24 cellular contexts compared by ENCODE assay signal in genomic region chr14:96376093-96376492, GRCh38.
"Had no signal": no experiment of that assay in that cellular context is flagged by ENCODE, and none has a peak within 500 bp of the region (broad histone marks: within the 10 kb centered on the region; RNA-seq: fewer than 3 reads in every experiment).

No MANE protein-coding gene starts in this region.

- H3K9me3 Mint-ChIP-seq: nephron progenitor cell; stimulated activated naive B cell treated with anti-CD40 and anti-IgM and Interleukin-4, amounts not matched to agents 10 μg/mL and 1 μg/mL and 100 μg/mL, for 72 hours; stimulated activated naive CD8-positive, alpha-beta T cell treated with anti-CD3 and anti-CD28 coated beads, Interleukin-15, amount 100 ng/mL, for 72 hours had no signal

- FAIRE-seq: keratinocyte had no signal

- H3K36me3 ChIP-seq: esophagus squamous epithelium, gastroesophageal sphincter, left ventricle myocardium inferior, lower lobe of right lung, prostate gland had no signal

- H3K4me1 Mint-ChIP-seq: nephron progenitor cell had no signal

- H3K27me3 Mint-ChIP-seq: naive thymus-derived CD4-positive, alpha-beta T cell; stimulated activated naive B cell treated with anti-CD40 and anti-IgM and Interleukin-4, amounts not matched to agents 10 μg/mL and 1 μg/mL and 100 μg/mL, for 72 hours; stimulated activated naive CD8-positive, alpha-beta T cell treated with anti-CD3 and anti-CD28 coated beads, Interleukin-15, amount 100 ng/mL, for 72 hours had no signal

- ATAC-seq: gastroesophageal sphincter; lower lobe of right lung; naive thymus-derived CD4-positive, alpha-beta T cell; sciatic nerve; stimulated activated naive B cell treated with anti-CD40 and anti-IgM and Interleukin-4, amounts not matched to agents 10 μg/mL and 1 μg/mL and 100 μg/mL, for 72 hours; stimulated activated naive CD8-positive, alpha-beta T cell treated with anti-CD3 and anti-CD28 coated beads, Interleukin-15, amount 100 ng/mL, for 72 hours had no signal

- H3K4me3 Mint-ChIP-seq: naive thymus-derived CD4-positive, alpha-beta T cell; nephron progenitor cell; stimulated activated naive B cell treated with anti-CD40 and anti-IgM and Interleukin-4, amounts not matched to agents 10 μg/mL and 1 μg/mL and 100 μg/mL, for 72 hours; stimulated activated naive CD8-positive, alpha-beta T cell treated with anti-CD3 and anti-CD28 coated beads, Interleukin-15, amount 100 ng/mL, for 72 hours had no signal

- H3K9me3 ChIP-seq: esophagus squamous epithelium, gastroesophageal sphincter, left ventricle myocardium inferior, lower lobe of right lung, prostate gland, testis, tibial nerve had no signal

- H3K4me1 ChIP-seq: esophagus squamous epithelium, gastroesophageal sphincter, left ventricle myocardium inferior, lower lobe of right lung, parathyroid adenoma, prostate gland, testis had no signal

- H3K4me3 ChIP-seq: coronary artery, esophagus squamous epithelium, gastroesophageal sphincter, left ventricle myocardium inferior, lower lobe of right lung, prostate gland, testis, tibial nerve had no signal

- H2AFZ ChIP-seq: parathyroid adenoma had no signal

- H3K27ac Mint-ChIP-seq: naive thymus-derived CD4-positive, alpha-beta T cell; nephron progenitor cell; stimulated activated naive B cell treated with anti-CD40 and anti-IgM and Interleukin-4, amounts not matched to agents 10 μg/mL and 1 μg/mL and 100 μg/mL, for 72 hours; stimulated activated naive CD8-positive, alpha-beta T cell treated with anti-CD3 and anti-CD28 coated beads, Interleukin-15, amount 100 ng/mL, for 72 hours had no signal

- H3K27ac ChIP-seq: coronary artery, esophagus squamous epithelium, gastroesophageal sphincter, left ventricle myocardium inferior, lower lobe of right lung, parathyroid adenoma, prostate gland, testis, tibial nerve had no signal

- H3K27me3 ChIP-seq: esophagus squamous epithelium, gastroesophageal sphincter, testis, tibial nerve had no signal

- DNase-seq: cerebellar nuclear complex; effector CD4-positive, alpha-beta T cell; esophagus squamous epithelium; foreskin fibroblast; glutamatergic neuron; left ventricle myocardium inferior; lower lobe of right lung; mesenchymal stem cell; midbrain; naive thymus-derived CD4-positive, alpha-beta T cell; nephron progenitor cell; retina; stimulated activated CD4-positive, alpha-beta T cell treated with anti-CD3 and anti-CD28 coated beads, Interleukin-2, amount 100 ng/mL, for 24 hours; stimulated activated CD4-positive, alpha-beta T cell treated with anti-CD3 and anti-CD28 coated beads, Interleukin-4, amount 100 ng/mL, for 4 hours; stimulated activated naive B cell treated with anti-CD40 and anti-IgM and Interleukin-4, amounts not matched to agents 10 μg/mL and 1 μg/mL and 100 μg/mL, for 72 hours; stimulated activated naive CD8-positive, alpha-beta T cell treated with anti-CD3 and anti-CD28 coated beads, Interleukin-15, amount 100 ng/mL, for 72 hours; testis had no signal
